In the genomic region with DNA sequence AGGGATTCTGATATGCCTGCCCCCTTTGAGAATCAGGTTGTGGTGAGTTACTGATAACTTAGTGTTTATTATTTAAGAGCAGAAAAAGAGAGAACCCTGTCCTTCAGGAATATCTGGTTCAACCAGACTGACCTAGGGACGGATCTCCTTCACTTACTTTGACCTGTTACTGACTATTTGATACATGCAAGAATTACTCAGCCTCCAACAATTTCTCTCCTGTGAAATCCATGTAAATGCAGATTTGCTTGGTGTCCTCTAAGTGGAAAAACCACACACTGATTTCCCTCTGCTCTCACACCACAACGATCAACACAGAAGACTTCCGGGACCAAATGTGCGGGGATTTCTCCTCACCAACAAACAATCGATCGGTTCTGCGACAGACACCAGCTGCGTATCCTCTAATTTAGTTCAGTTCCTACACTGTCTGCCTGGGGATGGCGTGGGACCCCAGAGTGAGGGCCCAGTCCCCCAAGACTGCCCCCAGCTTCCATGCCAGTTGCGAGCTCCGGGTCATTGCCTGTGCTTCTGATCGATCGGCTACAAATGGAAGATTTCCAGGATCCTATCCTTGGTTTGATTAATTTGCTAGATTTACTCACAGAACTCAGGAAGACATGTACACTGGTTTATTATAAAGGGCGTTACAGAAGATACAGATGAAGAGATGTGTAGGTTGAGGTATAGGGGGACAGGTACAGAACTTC, we compare ENCODE assay signal across 30 cellular contexts. TPM values are rescaled to one million over a fixed set of nuclear protein-coding genes. Genes with fewer than 3 reads are reported as not detected.
DNase-seq lines count a peak whose midpoint lies in the region; ATAC-seq and TF ChIP-seq lines count a peak whose summit lies in the region.
"Had no signal": no experiment of that assay in that cellular context is flagged by ENCODE, and none has a peak within 500 bp of the region (broad histone marks: within the 10 kb centered on the region; RNA-seq: fewer than 3 reads in every experiment).

No MANE protein-coding gene starts in this region.

- TF ChIP-seq CTCF in RWPE1 (conservative IDR thresholded peaks at IDR 0.05; ENCODE audit: low read depth) (no peak), type B pancreatic cell (conservative IDR thresholded peaks at IDR 0.05) (no peak), osteoblast (IDR thresholded peaks at IDR 0.05; ENCODE audit: extremely low read depth, low read depth, low read length) (no peak)

- H3K36me3 ChIP-seq in esophagus (ENCODE audit: control insufficient read depth in 2 of 2, insufficient read depth in 2 of 2, low read length in 1 of 2), result no peaks in the 10 kb centered on the region
- no peaks in the 10 kb centered on the region for H3K36me3 ChIP-seq in osteoblast (ENCODE audit: insufficient read depth, low read length)
- H3K36me3 ChIP-seq: left lung, neural progenitor cell, sigmoid colon had no signal

- H3K27ac ChIP-seq in RWPE1 (no peak overlapping the region), esophagus (ENCODE audit: low read depth in 2 of 2, low read length in 1 of 2) (peak overlapping the region; percentile 60 to 85), osteoblast (ENCODE audit: low read depth, low read length) (no peak overlapping the region)
- H3K27ac ChIP-seq: 22Rv1, GM23248, left lung, neural progenitor cell, sigmoid colon had no signal

- ATAC-seq in GM18907 (IDR thresholded peaks at IDR 0.05; ENCODE audit: unreplicated experiment), result no peak
- ATAC-seq: left lung, Panc1 had no signal

- H4K20me1 ChIP-seq in osteoblast (ENCODE audit: insufficient read depth, low read length), result no peaks in the 10 kb centered on the region

- peak overlapping the region; percentile 88 for H3K27ac Mint-ChIP-seq in type B pancreatic cell
- H3K27ac Mint-ChIP-seq: activated CD4-positive, alpha-beta memory T cell treated with anti-CD3 and anti-CD28 coated beads, Interleukin-2, amount 10 ng/mL, durations not matched to agents 7 days and 5 days; activated T-helper 1 cell treated with anti-CD3 and anti-CD28 coated beads, Interleukin-12 subunit alpha, Interleukin-12 subunit beta, Interleukin-2, Interleukin-4 antibody, amounts not matched to agents 30 ng/mL and 10 ng/mL and 1 ng/mL, durations not matched to agents 14 hours and 24 hours and 36 hours; CD14-positive monocyte; neural progenitor cell; T-helper 2 cell treated with Interferon-gamma antibody and Interleukin-4, amounts not matched to agents 5 μg/mL and 100 μg/mL, for 36 hours had no signal

- H3K27me3 Mint-ChIP-seq in type B pancreatic cell, result no peaks in the 10 kb centered on the region

- H3K4me1 ChIP-seq in esophagus (ENCODE audit: control insufficient read depth in 2 of 2, insufficient read depth in 2 of 2, low read length in 1 of 2), result peaks cover 10% of the 10 kb centered on the region in 2 donors
- H3K4me1 ChIP-seq in osteoblast (ENCODE audit: insufficient read depth, low read length), result peaks cover 12% of the 10 kb centered on the region
- H3K4me1 ChIP-seq: left lung had no signal

- no peak overlapping the region for H2AFZ ChIP-seq in osteoblast (ENCODE audit: low read length)
- H2AFZ ChIP-seq: GM23248, neural progenitor cell had no signal

- H3K27me3 ChIP-seq in esophagus (ENCODE audit: control insufficient read depth in 1 of 2, insufficient read depth in 2 of 2, low read length in 2 of 2) (no peaks in the 10 kb centered on the region), osteoblast (ENCODE audit: insufficient read depth, low read length) (no peaks in the 10 kb centered on the region)
- H3K27me3 ChIP-seq: left lung, neural progenitor cell, sigmoid colon, tibial nerve had no signal

- CTCF ChIA-PET in RWPE1 (lab: Yijun Ruan, JAX), result no interaction called here

- peak overlapping the region; percentile 57 for H3K4me3 Mint-ChIP-seq in type B pancreatic cell
- H3K4me3 Mint-ChIP-seq: activated CD4-positive, alpha-beta memory T cell treated with anti-CD3 and anti-CD28 coated beads, Interleukin-2, amount 10 ng/mL, durations not matched to agents 7 days and 5 days; activated T-helper 1 cell treated with anti-CD3 and anti-CD28 coated beads, Interleukin-12 subunit alpha, Interleukin-12 subunit beta, Interleukin-2, Interleukin-4 antibody, amounts not matched to agents 30 ng/mL and 10 ng/mL and 1 ng/mL, durations not matched to agents 14 hours and 24 hours and 36 hours; CD14-positive monocyte; IgD-negative memory B cell; neural progenitor cell; T-helper 2 cell treated with Interferon-gamma antibody and Interleukin-4, amounts not matched to agents 5 μg/mL and 100 μg/mL, for 36 hours had no signal

- no peak overlapping the region for H3K4me2 ChIP-seq in osteoblast (ENCODE audit: insufficient read depth, low read length)
- H3K4me2 ChIP-seq: neural progenitor cell had no signal

- DNase-seq in NCI-H2196 (lab: John Stamatoyannopoulos, UW; ENCODE audit: unreplicated experiment) (peak; percentile 6), NCI-H2196 treated with DMSO at 0.1 percent for 48 hours (lab: John Stamatoyannopoulos, UW; ENCODE audit: unreplicated experiment) (no peak), RWPE1 (ENCODE audit: low spot score) (peak; percentile 36), type B pancreatic cell (ENCODE audit: extremely low spot score, unreplicated experiment) (no peak), NCI-H82 treated with DMSO at 0.1 percent for 48 hours (lab: John Stamatoyannopoulos, UW; ENCODE audit: unreplicated experiment) (no peak), osteoblast (ENCODE audit: insufficient read length, low spot score, missing footprints) (no peak)
- DNase-seq: activated CD4-positive, alpha-beta memory T cell treated with anti-CD3 and anti-CD28 coated beads, Interleukin-2, amount 10 ng/mL, durations not matched to agents 7 days and 5 days; activated CD8-positive, alpha-beta memory T cell treated with anti-CD3 and anti-CD28 coated beads, Interleukin-2, amount 50 U/mL, for 4 hours; activated naive CD4-positive, alpha-beta T cell treated with Interleukin-2 at 50 U/mL for 16 hours; left lung; mesenchymal stem cell; NCI-H1048; NCI-H1694 treated with DMSO at 0.1 percent for 48 hours; NCI-H2171 treated with DMSO at 0.1 percent for 48 hours; posterior cingulate gyrus; SHP77; sigmoid colon; stimulated activated CD4-positive, alpha-beta T cell treated with anti-CD3 and anti-CD28 coated beads, Interleukin-12 subunit alpha, Interleukin-12 subunit beta, amount 100 ng/mL, for 4 hours; stimulated activated CD4-positive, alpha-beta T cell treated with anti-CD3 and anti-CD28 coated beads, Interleukin-4, amount 100 ng/mL, for 1 hour had no signal

- H3K9me3 ChIP-seq in esophagus (ENCODE audit: control insufficient read depth in 2 of 2, insufficient read depth in 1 of 2, low read depth in 1 of 2, low read length in 1 of 2), result no peaks in the 10 kb centered on the region
- no peaks in the 10 kb centered on the region for H3K9me3 ChIP-seq in osteoblast (ENCODE audit: low read depth, low read length)
- H3K9me3 ChIP-seq: left lung, sigmoid colon, tibial nerve had no signal

- peaks cover 4% of the 10 kb centered on the region for H3K9me3 Mint-ChIP-seq in type B pancreatic cell
- H3K9me3 Mint-ChIP-seq: activated CD4-positive, alpha-beta memory T cell treated with anti-CD3 and anti-CD28 coated beads, Interleukin-2, amount 10 ng/mL, durations not matched to agents 7 days and 5 days; activated T-helper 1 cell treated with anti-CD3 and anti-CD28 coated beads, Interleukin-12 subunit alpha, Interleukin-12 subunit beta, Interleukin-2, Interleukin-4 antibody, amounts not matched to agents 30 ng/mL and 10 ng/mL and 1 ng/mL, durations not matched to agents 14 hours and 24 hours and 36 hours; IgD-negative memory B cell; neural progenitor cell; T-helper 2 cell treated with Interferon-gamma antibody and Interleukin-4, amounts not matched to agents 5 μg/mL and 100 μg/mL, for 36 hours had no signal

- POLR2A ChIA-PET in RWPE1 (lab: Yijun Ruan, JAX; ENCODE audit: low non-redundant PET), result no interaction called here

- 79 to 87% methylated on average over 14 of the region's 14 CpGs for WGBS in esophagus, 2 donors

- peaks cover 17% of the 10 kb centered on the region for H3K79me2 ChIP-seq in osteoblast (ENCODE audit: insufficient read depth, low read length)

- H3K4me1 Mint-ChIP-seq in type B pancreatic cell (ENCODE audit: unreplicated experiment), result peaks cover 35% of the 10 kb centered on the region
- H3K4me1 Mint-ChIP-seq: activated CD4-positive, alpha-beta memory T cell treated with anti-CD3 and anti-CD28 coated beads, Interleukin-2, amount 10 ng/mL, durations not matched to agents 7 days and 5 days; CD14-positive monocyte had no signal

- H3K4me3 ChIP-seq in esophagus (ENCODE audit: low read depth in 1 of 2, low read length in 2 of 2) (no peak overlapping the region), osteoblast (ENCODE audit: insufficient read depth, low read length) (no peak overlapping the region)
- H3K4me3 ChIP-seq: GM23248, left lung, neural progenitor cell, sigmoid colon, tibial nerve had no signal

- H3K36me3 Mint-ChIP-seq in type B pancreatic cell, result no peaks in the 10 kb centered on the region
- H3K36me3 Mint-ChIP-seq: CD14-positive monocyte, neural progenitor cell had no signal

RNA-seq across cellular contexts. Expression of a gene that starts 51.7 kb away (rescaled TPM):
- 10 to 100 TPM; 20.4 to 23.2 TPM for polyA plus RNA-seq in esophagus
- total RNA-seq in type B pancreatic cell (ENCODE audit: low replicate concordance), result 29.8 and 44.3 TPM in 2 replicates
- 85.2 and 85.8 TPM in 2 replicates for total RNA-seq in osteoblast

Comparison
In these comparisons a context has a peak if more than half of its experiments do, and no peak if none do; other contexts are left out.
1. DNase-seq: peak in NCI-H2196 (single experiment) and RWPE1 (single experiment); none in NCI-H2196 treated with DMSO at 0.1 percent for 48 hours (single experiment), type B pancreatic cell (single experiment), NCI-H82 treated with DMSO at 0.1 percent for 48 hours (single experiment) and osteoblast (single experiment).
2. H3K27ac ChIP-seq: peak in esophagus (2 of 2); none in RWPE1 (single experiment) and osteoblast (single experiment).